In genomic region chr1:55069280-55069679, GRCh38 we compare ENCODE assay signal across 14 cellular contexts. TPM values are rescaled to one million over a fixed set of nuclear protein-coding genes. Genes with fewer than 3 reads are reported as not detected.
"Had no signal": no experiment of that assay in that cellular context is flagged by ENCODE, and none has a peak within 500 bp of the region (broad histone marks: within the 10 kb centered on the region; RNA-seq: fewer than 3 reads in every experiment).

No MANE protein-coding gene starts in this region.

- H3K4me3 Mint-ChIP-seq: activated B cell treated with CpG ODN at 0.5 μM for 24 hours; activated CD4-positive, alpha-beta T cell treated with anti-CD3 and anti-CD28 coated beads, Interleukin-2, amount 10 ng/mL, durations not matched to agents 24 days and 14 days; activated T-cell treated with anti-CD3 and anti-CD28 coated beads, Interleukin-2, amount 50 U/mL, for 24 hours; immature natural killer cell; nephron progenitor cell had no signal

- H3K27ac Mint-ChIP-seq: activated B cell treated with CpG ODN at 0.5 μM for 24 hours; activated CD4-positive, alpha-beta T cell treated with anti-CD3 and anti-CD28 coated beads, Interleukin-2, amount 10 ng/mL, durations not matched to agents 24 days and 14 days had no signal

- H3K27ac ChIP-seq: sigmoid colon, testis had no signal

- H3K9me3 Mint-ChIP-seq: activated B cell treated with CpG ODN at 0.5 μM for 24 hours; activated CD4-positive, alpha-beta T cell treated with anti-CD3 and anti-CD28 coated beads, Interleukin-2, amount 10 ng/mL, durations not matched to agents 24 days and 14 days; activated T-cell treated with anti-CD3 and anti-CD28 coated beads, Interleukin-2, amount 50 U/mL, for 24 hours; immature natural killer cell; nephron progenitor cell had no signal

- H3K27me3 ChIP-seq: sigmoid colon, testis had no signal

- H3K9me3 ChIP-seq: psoas muscle, sigmoid colon, testis had no signal

- H3K27me3 Mint-ChIP-seq: activated B cell treated with CpG ODN at 0.5 μM for 24 hours; activated CD4-positive, alpha-beta T cell treated with anti-CD3 and anti-CD28 coated beads, Interleukin-2, amount 10 ng/mL, durations not matched to agents 24 days and 14 days; activated T-cell treated with anti-CD3 and anti-CD28 coated beads, Interleukin-2, amount 50 U/mL, for 24 hours had no signal

- DNase-seq: activated B cell treated with CpG ODN at 0.5 μM for 24 hours; activated CD4-positive, alpha-beta T cell treated with anti-CD3 and anti-CD28 coated beads, Interleukin-2, amount 10 ng/mL, durations not matched to agents 24 days and 14 days; activated effector memory CD4-positive, alpha-beta T cell treated with anti-CD3 and anti-CD28 coated beads, Interleukin-2, amount 50 U/mL, for 16 hours; activated T-cell treated with anti-CD3 and anti-CD28 coated beads, Interleukin-2, amount 50 U/mL, for 24 hours; central memory CD4-positive, alpha-beta T cell; immature natural killer cell; nephron progenitor cell; sigmoid colon; stimulated activated naive CD4-positive, alpha-beta T cell treated with Interleukin-2 at 50 U/mL for 16 hours; testis had no signal

- H3K4me3 ChIP-seq: psoas muscle, sigmoid colon, testis had no signal

- H3K4me1 Mint-ChIP-seq: activated B cell treated with CpG ODN at 0.5 μM for 24 hours, nephron progenitor cell had no signal

- H3K4me1 ChIP-seq: testis had no signal

- ATAC-seq: psoas muscle, SK-N-SH treated with all-trans-retinoic acid at 6 μM for 48 hours had no signal

RNA-seq across cellular contexts. Expression of gene PCSK9, which starts 29.9 kb away (rescaled TPM):
- total RNA-seq: activated B cell treated with CpG ODN at 0.5 μM for 24 hours; activated CD4-positive, alpha-beta T cell treated with anti-CD3 and anti-CD28 coated beads, Interleukin-2, amount 10 ng/mL, durations not matched to agents 24 days and 14 days; activated CD8-positive, alpha-beta memory T cell treated with anti-CD3 and anti-CD28 coated beads for 36 hours; psoas muscle; T-helper 1 cell treated with Interleukin-12 subunit alpha and Interleukin-12 subunit beta and Interleukin-4 antibody, amounts not matched to agents 30 ng/mL and 1 ng/mL, for 36 hours had no signal
- polyA plus RNA-seq: immature natural killer cell had no signal
